ENCODE assay signal across 7 cellular contexts in the genomic region with DNA sequence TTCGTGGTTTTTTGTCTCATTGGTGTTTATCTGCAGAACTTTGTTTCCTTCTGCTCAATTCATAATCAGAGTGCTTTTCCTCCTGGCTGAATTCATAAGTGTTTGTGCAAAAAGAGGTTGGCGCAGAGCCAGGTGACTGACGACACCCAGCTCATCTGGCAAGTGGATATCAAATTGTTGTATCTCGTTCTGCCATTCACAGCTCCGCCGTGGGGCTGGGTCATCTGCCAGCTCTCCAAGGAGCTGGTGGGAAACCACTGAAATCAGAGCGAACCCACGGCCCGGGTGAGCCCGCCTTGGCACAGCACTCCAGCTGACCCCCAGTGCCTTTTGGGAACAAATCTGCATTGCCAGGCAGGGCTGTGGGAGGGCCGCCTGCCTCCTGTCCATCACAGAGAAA.
DNase-seq lines count a peak whose midpoint lies in the region; ATAC-seq and TF ChIP-seq lines count a peak whose summit lies in the region.
"Not testable (repeated sequence)": the region's sequence is repeated elsewhere in the genome, so short reads cannot be mapped to it uniquely, and the experiment has no call there.

No MANE protein-coding gene starts in this region.

- not testable (repeated sequence) for H3K4me3 ChIP-seq in MG63, adrenal gland, heart right ventricle, thoracic aorta

- intact Hi-C loops in adrenal gland (cut with DNase I); heart right ventricle (cut with DNase I): not testable (repeated sequence)

- DNase-seq in MG63 (peak; percentile 17), NCI-H2029 treated with DMSO at 0.1 percent for 48 hours (lab: John Stamatoyannopoulos, UW) (peak; percentile 36), NCI-H69 (lab: John Stamatoyannopoulos, UW) (peak; percentile 18), adrenal gland (peak in 6 of 7 donors; percentile 24 to 85 (median 46)), heart right ventricle (peak; percentile 38 to 49), omental fat pad (ENCODE audit: low spot score) (peak; percentile 64), thoracic aorta (ENCODE audit: low spot score) (peak; percentile 12)

- not testable (repeated sequence) for ATAC-seq in heart right ventricle; omental fat pad (ENCODE audit: low FRiP score); thoracic aorta (ENCODE audit: insufficient number of reproducible peaks, low FRiP score, low read depth)

- TF ChIP-seq CTCF in adrenal gland (IDR thresholded peaks at IDR 0.05); heart right ventricle (IDR thresholded peaks at IDR 0.05); omental fat pad (IDR thresholded peaks at IDR 0.05); thoracic aorta (IDR thresholded peaks at IDR 0.05): not testable (repeated sequence)

- not testable (repeated sequence) for H3K4me1 ChIP-seq in adrenal gland (replicated peaks in 1 of 2); heart right ventricle; thoracic aorta (ENCODE audit: control insufficient read depth in 1 of 2, low read depth in 2 of 2)

- TF ChIP-seq POLR2A in adrenal gland (IDR thresholded peaks at IDR 0.05): not testable (repeated sequence)

- H3K9me3 ChIP-seq in MG63; adrenal gland (replicated peaks in 1 of 3); heart right ventricle; thoracic aorta: not testable (repeated sequence)

- 30 to 49% (median 41%) methylated on average over 7 to 10 of the region's 11 CpGs for WGBS in adrenal gland, 4 donors
- WGBS in heart right ventricle, 2 donors: 10 to 13% methylated on average over 10 of the region's 11 CpGs

- H3K27ac ChIP-seq in adrenal gland, heart right ventricle, thoracic aorta: not testable (repeated sequence)

- H3K27me3 ChIP-seq in MG63; adrenal gland; heart right ventricle; thoracic aorta (replicated peaks; ENCODE audit: insufficient read depth): not testable (repeated sequence)

- H3K36me3 ChIP-seq in MG63; adrenal gland (replicated peaks in 1 of 2); heart right ventricle; thoracic aorta: not testable (repeated sequence)

Comparison
In these comparisons a context has a peak if more than half of its experiments do, and no peak if none do; other contexts are left out.
1. DNase-seq: peak in every context shown above with its lines; median percentile 64 in omental fat pad; 46 in adrenal gland; 44 in heart right ventricle; 36 in NCI-H2029 treated with DMSO at 0.1 percent for 48 hours; 18 in NCI-H69; 17 in MG63; 12 in thoracic aorta.